ENCODE assay signal across 24 cellular contexts in genomic region chr1:183096351-183096750, GRCh38.
DNase-seq lines count a peak whose midpoint lies in the region; ATAC-seq and TF ChIP-seq lines count a peak whose summit lies in the region.
"Had no signal": no experiment of that assay in that cellular context is flagged by ENCODE, and none has a peak within 500 bp of the region (broad histone marks: within the 10 kb centered on the region; RNA-seq: fewer than 3 reads in every experiment).

No MANE protein-coding gene starts in this region.

- H3K27me3 Mint-ChIP-seq in H9 (ENCODE audit: low read depth), result no peaks in the 10 kb centered on the region
- peaks cover 13% of the 10 kb centered on the region for H3K27me3 Mint-ChIP-seq in activated CD4-positive, alpha-beta T cell treated with anti-CD3 and anti-CD28 coated beads, Interleukin-2, amount 10 ng/mL, durations not matched to agents 24 days and 14 days
- H3K27me3 Mint-ChIP-seq: progenitor cell of endocrine pancreas had no signal

- H3K9me3 Mint-ChIP-seq in H9, result no peaks in the 10 kb centered on the region
- H3K9me3 Mint-ChIP-seq in activated CD4-positive, alpha-beta T cell treated with anti-CD3 and anti-CD28 coated beads, Interleukin-2, amount 10 ng/mL, durations not matched to agents 24 days and 14 days, result no peaks in the 10 kb centered on the region
- H3K9me3 Mint-ChIP-seq: activated CD4-positive, alpha-beta memory T cell treated with anti-CD3 and anti-CD28 coated beads for 36 hours; activated naive CD4-positive, alpha-beta T cell treated with anti-CD3 and anti-CD28 coated beads, Interleukin-2, amount 50 U/mL, for 24 hours had no signal

- no peaks in the 10 kb centered on the region; a peak in 1 of 22 replicates for H3K9me3 ChIP-seq in BLaER1 treated with 17β-estradiol and CSF1 and Interleukin-3, amounts not matched to agents 10 nM and 100 nM (replicated peaks in 1 of 11)
- no peaks in the 10 kb centered on the region for H3K9me3 ChIP-seq in mesenchymal stem cell (ENCODE audit: control insufficient read depth, low read length)
- H3K9me3 ChIP-seq in skeletal muscle satellite cell (replicated peaks; ENCODE audit: low read length), result no peaks in the 10 kb centered on the region
- H3K9me3 ChIP-seq in H9 (ENCODE audit: control insufficient read depth, low read depth, low read length), result no peaks in the 10 kb centered on the region
- H3K9me3 ChIP-seq: BE2C, SJCRH30, tibial artery had no signal

- H4K5ac ChIP-seq in H9 (ENCODE audit: insufficient read length, low read depth, low read length), result no peak overlapping the region

- TF ChIP-seq CTCF in brain microvascular endothelial cell (IDR thresholded peaks at IDR 0.05; ENCODE audit: low read depth, low read length, missing control alignments) (no peak), H9 (conservative IDR thresholded peaks at IDR 0.05) (no peak)

- H3K4me3 ChIP-seq in BLaER1 treated with 17β-estradiol and CSF1 and Interleukin-3, amounts not matched to agents 10 nM and 100 nM, result no peak overlapping the region
- no peak overlapping the region for H3K4me3 ChIP-seq in brain microvascular endothelial cell (ENCODE audit: low read depth, low read length)
- H3K4me3 ChIP-seq in mesenchymal stem cell (ENCODE audit: insufficient read depth in 1 of 2, low read depth in 1 of 2, low read length in 2 of 2), result peak overlapping the region in 1 of 2 experiments; percentile 25
- no peak overlapping the region for H3K4me3 ChIP-seq in skeletal muscle satellite cell (ENCODE audit: low read length)
- H3K4me3 ChIP-seq: coronary artery, lung, SJCRH30, tibial artery had no signal

- H2BK20ac ChIP-seq in H9 (ENCODE audit: low read depth, low read length, poor library complexity, severe bottlenecking), result no peak overlapping the region

- peaks cover 2% of the 10 kb centered on the region; the same call in 1 of the 2 replicates for H3K79me2 ChIP-seq in H9 (ENCODE audit: insufficient read depth, low read length)

- H4K20me1 ChIP-seq in BLaER1 treated with 17β-estradiol and CSF1 and Interleukin-3, amounts not matched to agents 10 nM and 100 nM, result peaks cover 1 to 100% (median 47%) of the 10 kb centered on the region in 11 experiments; a peak in 18 of 22 replicates
- H4K20me1 ChIP-seq in H9 (ENCODE audit: control insufficient read depth, insufficient read depth, insufficient read length), result no peaks in the 10 kb centered on the region

- no peak overlapping the region for H3K9ac ChIP-seq in BLaER1 treated with 17β-estradiol and CSF1 and Interleukin-3, amounts not matched to agents 10 nM and 100 nM
- H3K9ac ChIP-seq in mesenchymal stem cell (ENCODE audit: low read length) (peak overlapping the region; percentile 61), skeletal muscle satellite cell (ENCODE audit: low read depth, low read length) (no peak overlapping the region), H9 (ENCODE audit: extremely low read depth, insufficient read length, low read length) (no peak overlapping the region)

- H3K36me3 Mint-ChIP-seq in H9 (ENCODE audit: insufficient read depth in 1 of 3, low read depth in 3 of 3), result 0 out of 7 replicates have a peak, but pooled peaks cover 0 to 2% (median 0%) of the 10 kb centered on the region in 3 experiments
- H3K36me3 Mint-ChIP-seq in activated CD4-positive, alpha-beta T cell treated with anti-CD3 and anti-CD28 coated beads, Interleukin-2, amount 10 ng/mL, durations not matched to agents 24 days and 14 days (ENCODE audit: low read depth), result no peaks in the 10 kb centered on the region
- H3K36me3 Mint-ChIP-seq: activated CD4-positive, alpha-beta memory T cell treated with anti-CD3 and anti-CD28 coated beads for 36 hours; activated naive CD4-positive, alpha-beta T cell treated with anti-CD3 and anti-CD28 coated beads, Interleukin-2, amount 50 U/mL, for 24 hours had no signal

- intact Hi-C loops in activated CD4-positive, alpha-beta T cell treated with anti-CD3 and anti-CD28 coated beads, Interleukin-2, amount 10 ng/mL, durations not matched to agents 24 days and 14 days (cut with micrococcal nuclease), result no loop called here

- no peak overlapping the region for H3K27ac ChIP-seq in BLaER1 treated with 17β-estradiol and CSF1 and Interleukin-3, amounts not matched to agents 10 nM and 100 nM
- H3K27ac ChIP-seq in brain microvascular endothelial cell, result peak overlapping the region; percentile 25
- H3K27ac ChIP-seq in mesenchymal stem cell (ENCODE audit: low read length, poor library complexity, severe bottlenecking), result no peak overlapping the region
- H3K27ac ChIP-seq in H9 (ENCODE audit: insufficient read length, low read depth, low read length), result no peak overlapping the region
- H3K27ac ChIP-seq: coronary artery, SJCRH30 had no signal

- H3K56ac ChIP-seq in H9 (ENCODE audit: insufficient read length, low read depth, low read length), result no peak overlapping the region

- H4K8ac ChIP-seq in mesenchymal stem cell (ENCODE audit: low read length) (no peak overlapping the region), H9 (replicated peaks; ENCODE audit: insufficient read length, low read depth, low read length) (no peak overlapping the region)

- H3T11ph ChIP-seq in H9 (ENCODE audit: low read length), result no peak overlapping the region

- H3K23me2 ChIP-seq in H9 (ENCODE audit: insufficient read length, low read depth, low read length, poor library complexity, severe bottlenecking), result no peaks in the 10 kb centered on the region

- H2BK5ac ChIP-seq in mesenchymal stem cell (ENCODE audit: low read depth, low read length, poor library complexity, severe bottlenecking) (no peak overlapping the region), H9 (ENCODE audit: insufficient read length, low read length) (no peak overlapping the region)

- peak overlapping the region in 7 of 11 experiments; percentile 2 to 47 (median 28); a peak in 7 of 22 replicates for H3K4me2 ChIP-seq in BLaER1 treated with 17β-estradiol and CSF1 and Interleukin-3, amounts not matched to agents 10 nM and 100 nM
- H3K4me2 ChIP-seq in mesenchymal stem cell (ENCODE audit: low read length, poor library complexity, severe bottlenecking) (no peak overlapping the region), skeletal muscle satellite cell (ENCODE audit: low read length) (peak overlapping the region; percentile 53), H9 (ENCODE audit: insufficient read depth, insufficient read length, low read length) (no peak overlapping the region)

- no peak overlapping the region for H2AFZ ChIP-seq in mesenchymal stem cell (ENCODE audit: low read depth, low read length)
- no peak overlapping the region for H2AFZ ChIP-seq in H9 (ENCODE audit: low read length)

- 100% methylated on average over 2 of the region's 2 CpGs for WGBS in mesenchymal stem cell
- no CpG with 5 or more reads among the region's 2 CpGs for WGBS in H9 (ENCODE audit: extremely low coverage, insufficient read length, low lambda C conversion rate)

- no peak overlapping the region for H4K91ac ChIP-seq in mesenchymal stem cell (ENCODE audit: low read length)
- H4K91ac ChIP-seq in H9 (ENCODE audit: insufficient read length, low read depth, low read length), result no peak overlapping the region

- no peak overlapping the region for H2BK12ac ChIP-seq in mesenchymal stem cell (ENCODE audit: low read length in 2 of 2)
- H2BK12ac ChIP-seq in H9 (ENCODE audit: insufficient read length, low read depth, low read length), result no peak overlapping the region

- DNase-seq in brain microvascular endothelial cell (no peak), mesenchymal stem cell (no peak), H9 (no peak)
- no peak for DNase-seq in activated CD4-positive, alpha-beta T cell treated with anti-CD3 and anti-CD28 coated beads, Interleukin-2, amount 10 ng/mL, durations not matched to agents 24 days and 14 days
- no peak for DNase-seq in activated CD4-positive, alpha-beta T cell treated with anti-CD3 and anti-CD28 coated beads for 48 hours
- DNase-seq: activated CD4-positive, alpha-beta memory T cell treated with anti-CD3 and anti-CD28 coated beads for 36 hours; activated CD4-positive, CD25-positive, alpha-beta regulatory T cell; activated CD8-positive, alpha-beta memory T cell treated with anti-CD3 and anti-CD28 coated beads, Interleukin-2, amount 50 U/mL, for 4 hours; BE2C; NCI-H1417 treated with DMSO at 0.1 percent for 48 hours; NCI-H2107; NCI-H446; NCI-H774; stimulated activated naive CD8-positive, alpha-beta T cell treated with anti-CD3 and anti-CD28 coated beads, Interleukin-15, Interleukin-2, amounts not matched to agents 100 U/mL and 50 U/mL, for 24 hours; T-helper 1 cell; tibial artery had no signal

- H3K79me1 ChIP-seq in mesenchymal stem cell (replicated peaks; ENCODE audit: low read length, poor library complexity, severe bottlenecking) (peaks cover 3% of the 10 kb centered on the region), H9 (ENCODE audit: insufficient read depth, low read depth, low read length, poor library complexity, severe bottlenecking) (no peaks in the 10 kb centered on the region)

- H2BK15ac ChIP-seq in mesenchymal stem cell (ENCODE audit: low read depth, poor library complexity, severe bottlenecking) (no peak overlapping the region), H9 (ENCODE audit: low read depth, low read length) (no peak overlapping the region)

- H3K27me3 ChIP-seq in BLaER1 treated with 17β-estradiol and CSF1 and Interleukin-3, amounts not matched to agents 10 nM and 100 nM, result no peaks in the 10 kb centered on the region
- H3K27me3 ChIP-seq in brain microvascular endothelial cell (replicated peaks) (no peaks in the 10 kb centered on the region), mesenchymal stem cell (ENCODE audit: control insufficient read depth in 1 of 2, insufficient read depth in 1 of 2, low read length in 2 of 2) (no peaks in the 10 kb centered on the region), skeletal muscle satellite cell (ENCODE audit: control insufficient read depth, insufficient read depth, low read length) (no peaks in the 10 kb centered on the region), H9 (ENCODE audit: insufficient read depth, low read length) (no peaks in the 10 kb centered on the region)
- H3K27me3 ChIP-seq: BE2C, SJCRH30, tibial artery had no signal

- H3K4ac ChIP-seq in mesenchymal stem cell (ENCODE audit: low read depth in 1 of 2, low read length in 2 of 2), result no peak overlapping the region
- H3K4ac ChIP-seq in H9 (ENCODE audit: low read depth, low read length), result no peak overlapping the region

- H3K4me3 Mint-ChIP-seq in H9, result no peak overlapping the region
- no peak overlapping the region for H3K4me3 Mint-ChIP-seq in activated CD4-positive, alpha-beta T cell treated with anti-CD3 and anti-CD28 coated beads, Interleukin-2, amount 10 ng/mL, durations not matched to agents 24 days and 14 days
- H3K4me3 Mint-ChIP-seq: activated CD4-positive, alpha-beta memory T cell treated with anti-CD3 and anti-CD28 coated beads for 36 hours; activated naive CD4-positive, alpha-beta T cell treated with anti-CD3 and anti-CD28 coated beads, Interleukin-2, amount 50 U/mL, for 24 hours had no signal

- peaks cover 0 to 71% (median 39%) of the 10 kb centered on the region in 11 experiments; a peak in 16 of 22 replicates for H3K36me3 ChIP-seq in BLaER1 treated with 17β-estradiol and CSF1 and Interleukin-3, amounts not matched to agents 10 nM and 100 nM
- H3K36me3 ChIP-seq in brain microvascular endothelial cell (replicated peaks) (no peaks in the 10 kb centered on the region), mesenchymal stem cell (ENCODE audit: control insufficient read depth in 1 of 2, insufficient read depth in 2 of 2, low read depth in 1 of 2, low read length in 2 of 2) (peaks cover 8 to 56% of the 10 kb centered on the region in 2 experiments), skeletal muscle satellite cell (ENCODE audit: insufficient read depth, low read length) (peaks cover 20% of the 10 kb centered on the region)
- H3K36me3 ChIP-seq: BE2C, tibial artery had no signal

- no peak overlapping the region for H3K18ac ChIP-seq in mesenchymal stem cell (ENCODE audit: low read depth in 1 of 2, low read length in 2 of 2)
- no peak overlapping the region for H3K18ac ChIP-seq in H9 (ENCODE audit: insufficient read length, low read depth, low read length)

- peaks cover 30 to 33% of the 10 kb centered on the region in 2 experiments for H3K4me1 Mint-ChIP-seq in H9
- H3K4me1 Mint-ChIP-seq in activated CD4-positive, alpha-beta T cell treated with anti-CD3 and anti-CD28 coated beads, Interleukin-2, amount 10 ng/mL, durations not matched to agents 24 days and 14 days, result no peaks in the 10 kb centered on the region
- H3K4me1 Mint-ChIP-seq: activated naive CD4-positive, alpha-beta T cell treated with anti-CD3 and anti-CD28 coated beads, Interleukin-2, amount 50 U/mL, for 24 hours had no signal

- H3K14ac ChIP-seq in mesenchymal stem cell (ENCODE audit: low read length in 2 of 2) (no peak overlapping the region), H9 (ENCODE audit: insufficient read depth, low read length) (no peak overlapping the region)

- H2BK120ac ChIP-seq in mesenchymal stem cell (ENCODE audit: low read depth, low read length) (no peak overlapping the region), H9 (ENCODE audit: low read depth, low read length, poor library complexity, severe bottlenecking) (no peak overlapping the region)

- in situ Hi-C loops in brain microvascular endothelial cell (cut with HindIII; ENCODE audit: low pct_ligation_motif_present, low sequenced_read_pairs), result no loop called here

- H3K4me1 ChIP-seq in BLaER1 treated with 17β-estradiol and CSF1 and Interleukin-3, amounts not matched to agents 10 nM and 100 nM, result peaks cover 13 to 43% (median 26%) of the 10 kb centered on the region in 10 experiments
- H3K4me1 ChIP-seq in mesenchymal stem cell (ENCODE audit: control insufficient read depth, insufficient read depth, low read depth, low read length) (peaks cover 9% of the 10 kb centered on the region), skeletal muscle satellite cell (ENCODE audit: control insufficient read depth, insufficient read depth, low read length) (peaks cover 40% of the 10 kb centered on the region), H9 (ENCODE audit: insufficient read depth, low read length) (peaks cover 24% of the 10 kb centered on the region)
- H3K4me1 ChIP-seq: BE2C had no signal

- no peak for ATAC-seq in HG03025 (IDR thresholded peaks at IDR 0.05; ENCODE audit: low FRiP score, unreplicated experiment)
- ATAC-seq: stimulated activated naive CD8-positive, alpha-beta T cell treated with anti-CD3 and anti-CD28 coated beads, Interleukin-15, Interleukin-2, amounts not matched to agents 100 U/mL and 50 U/mL, for 24 hours had no signal

- H2AK5ac ChIP-seq in mesenchymal stem cell (ENCODE audit: low read length, severe bottlenecking) (no peak overlapping the region), H9 (ENCODE audit: insufficient read length, low read length) (no peak overlapping the region)

- H3K23ac ChIP-seq in mesenchymal stem cell (ENCODE audit: low read length in 2 of 2), result no peak overlapping the region
- no peak overlapping the region for H3K23ac ChIP-seq in H9 (ENCODE audit: insufficient read length, low read depth, low read length)

- no peak overlapping the region for H3K27ac Mint-ChIP-seq in H9
- H3K27ac Mint-ChIP-seq in activated CD4-positive, alpha-beta T cell treated with anti-CD3 and anti-CD28 coated beads, Interleukin-2, amount 10 ng/mL, durations not matched to agents 24 days and 14 days, result no peak overlapping the region
- H3K27ac Mint-ChIP-seq: activated CD4-positive, alpha-beta memory T cell treated with anti-CD3 and anti-CD28 coated beads for 36 hours; activated naive CD4-positive, alpha-beta T cell treated with anti-CD3 and anti-CD28 coated beads, Interleukin-2, amount 50 U/mL, for 24 hours; progenitor cell of endocrine pancreas had no signal

Comparison
In these comparisons a context has a peak if more than half of its experiments do, and no peak if none do; other contexts are left out.
1. H3K4me2 ChIP-seq: peak in BLaER1 treated with 17β-estradiol and CSF1 and Interleukin-3, amounts not matched to agents 10 nM and 100 nM (7 of 11) and skeletal muscle satellite cell (single experiment); none in mesenchymal stem cell (single experiment) and H9 (single experiment).